Comparison of ENCODE assay signal across 22 cellular contexts in genomic region chr10:59033622-59034021, GRCh38.
"Had no signal": no experiment of that assay in that cellular context is flagged by ENCODE, and none has a peak within 500 bp of the region (broad histone marks: within the 10 kb centered on the region; RNA-seq: fewer than 3 reads in every experiment).

No MANE protein-coding gene starts in this region.

- H3K27me3 ChIP-seq: adrenal gland, tibial artery, uterus had no signal

- H3K4me1 ChIP-seq: tibial artery, uterus had no signal

- H3K36me3 ChIP-seq: adrenal gland, tibial artery, uterus had no signal

- H3K4me3 ChIP-seq: adrenal gland, skin epidermis, tibial artery, uterus had no signal

- H3K27ac ChIP-seq: adrenal gland, skin epidermis, tibial artery, uterus had no signal

- ATAC-seq: activated T-helper 17 cell treated with anti-CD3 and anti-CD28 coated beads, Interleukin-2, amount 50 U/mL, for 72 hours; left ventricle myocardium superior; natural killer cell; right cardiac atrium; T-cell had no signal

- H3K9me3 ChIP-seq: adrenal gland, tibial artery, uterus had no signal

- DNase-seq: activated CD4-positive, alpha-beta T cell treated with anti-CD3 and anti-CD28 coated beads, Interleukin-2, amount 50 U/mL, for 4 hours; activated CD4-positive, CD25-positive, alpha-beta regulatory T cell treated with anti-CD3 and anti-CD28 coated beads, Interleukin-2, amount 50 U/mL, for 72 hours; activated naive CD4-positive, alpha-beta T cell treated with anti-CD3 and anti-CD28 coated beads, Interleukin-2, amount 50 U/mL, for 16 hours; activated T-cell treated with anti-CD3 and anti-CD28 coated beads for 4 hours; adrenal gland; cortex of kidney; effector CD8-positive, alpha-beta T cell; kidney; left ventricle myocardium superior; mesenchymal stem cell; natural killer cell; posterior cingulate gyrus; right cardiac atrium; stimulated activated CD4-positive, alpha-beta T cell treated with anti-CD3 and anti-CD28 coated beads, Interleukin-15, amount 100 ng/mL, for 24 hours; stimulated activated CD4-positive, alpha-beta T cell treated with anti-CD3 and anti-CD28 coated beads, Interleukin-4, amount 100 ng/mL, for 1 hour; stimulated activated naive CD4-positive, alpha-beta T cell; T-cell; T1000; tibial artery; uterus had no signal
